31 cellular contexts compared by ENCODE assay signal in genomic region chr18:30192216-30192615, GRCh38.
DNase-seq lines count a peak whose midpoint lies in the region; ATAC-seq and TF ChIP-seq lines count a peak whose summit lies in the region.
"Had no signal": no experiment of that assay in that cellular context is flagged by ENCODE, and none has a peak within 500 bp of the region (broad histone marks: within the 10 kb centered on the region; RNA-seq: fewer than 3 reads in every experiment).

No MANE protein-coding gene starts in this region.

- DNase-seq in BE2C (no peak), iPS DF 6.9 (ENCODE audit: low read depth, low spot score) (peak; percentile 2), caudate nucleus (lab: John Stamatoyannopoulos, UW) (no peak), foreskin fibroblast (no peak), NCI-H1417 (lab: John Stamatoyannopoulos, UW) (no peak)
- DNase-seq: activated CD4-positive, alpha-beta T cell treated with anti-CD3 and anti-CD28 coated beads, Interleukin-2, amount 10 ng/mL, durations not matched to agents 24 days and 14 days; activated naive CD4-positive, alpha-beta T cell treated with anti-CD3 and anti-CD28 coated beads, Interleukin-2, amount 10 ng/mL, durations not matched to agents 7 days and 5 days; amygdala; Calu3; esophagus squamous epithelium; GF-D8; hypothalamus; IMR-90; kidney; MG63; mucosa of descending colon; NCI-H526; nephron progenitor cell; right cardiac atrium; SJCRH30; spleen; stimulated activated CD4-positive, alpha-beta T cell treated with anti-CD3 and anti-CD28 coated beads, Interleukin-4, amount 100 ng/mL, for 1 hour; stimulated activated naive CD4-positive, alpha-beta T cell; uterus had no signal

- no peaks in the 10 kb centered on the region for H3K4me1 ChIP-seq in BE2C
- H3K4me1 ChIP-seq in OCI-LY1 (ENCODE audit: insufficient read depth, low read length, severe bottlenecking): no peaks in the 10 kb centered on the region
- H3K4me1 ChIP-seq in iPS DF 6.9 (ENCODE audit: control insufficient read depth, insufficient read depth, low read length): no peaks in the 10 kb centered on the region
- H3K4me1 ChIP-seq: esophagus squamous epithelium, HAP-1, parathyroid adenoma, SJCRH30, spleen, uterus had no signal

- H3K79me2 ChIP-seq in OCI-LY1 (ENCODE audit: insufficient read depth, low read length): no peaks in the 10 kb centered on the region
- H3K79me2 ChIP-seq: parathyroid adenoma had no signal

- H3K27me3 ChIP-seq in BE2C (no peaks in the 10 kb centered on the region), OCI-LY1 (ENCODE audit: insufficient read depth, low read length) (no peaks in the 10 kb centered on the region), iPS DF 6.9 (ENCODE audit: control insufficient read depth, insufficient read depth, low read length) (no peaks in the 10 kb centered on the region)
- H3K27me3 ChIP-seq: esophagus squamous epithelium, MG63, SJCRH30, spleen, uterus had no signal

- H3K27ac Mint-ChIP-seq in stimulated activated memory B cell treated with anti-CD40 and anti-IgM and Interleukin-4, amounts not matched to agents 10 μg/mL and 1 μg/mL and 100 μg/mL, for 72 hours: no peak overlapping the region
- H3K27ac Mint-ChIP-seq: activated CD4-positive, alpha-beta T cell treated with anti-CD3 and anti-CD28 coated beads, Interleukin-2, amount 10 ng/mL, durations not matched to agents 24 days and 14 days; activated naive CD4-positive, alpha-beta T cell treated with anti-CD3 and anti-CD28 coated beads, Interleukin-2, amount 10 ng/mL, durations not matched to agents 7 days and 5 days; nephron progenitor cell had no signal

- H3K4me1 Mint-ChIP-seq in stimulated activated memory B cell treated with anti-CD40 and anti-IgM and Interleukin-4, amounts not matched to agents 10 μg/mL and 1 μg/mL and 100 μg/mL, for 72 hours: no peaks in the 10 kb centered on the region
- H3K4me1 Mint-ChIP-seq: activated CD4-positive, alpha-beta T cell treated with anti-CD3 and anti-CD28 coated beads, Interleukin-2, amount 10 ng/mL, durations not matched to agents 24 days and 14 days; activated naive CD4-positive, alpha-beta T cell treated with anti-CD3 and anti-CD28 coated beads, Interleukin-2, amount 10 ng/mL, durations not matched to agents 7 days and 5 days; CD14-positive monocyte; nephron progenitor cell had no signal

- H3K27me3 Mint-ChIP-seq in stimulated activated memory B cell treated with anti-CD40 and anti-IgM and Interleukin-4, amounts not matched to agents 10 μg/mL and 1 μg/mL and 100 μg/mL, for 72 hours: no peaks in the 10 kb centered on the region
- H3K27me3 Mint-ChIP-seq: activated CD4-positive, alpha-beta T cell treated with anti-CD3 and anti-CD28 coated beads, Interleukin-2, amount 10 ng/mL, durations not matched to agents 24 days and 14 days; activated naive CD4-positive, alpha-beta T cell treated with anti-CD3 and anti-CD28 coated beads, Interleukin-2, amount 10 ng/mL, durations not matched to agents 7 days and 5 days had no signal

- H4K20me1 ChIP-seq in OCI-LY1 (ENCODE audit: insufficient read depth, low read length): no peaks in the 10 kb centered on the region

- H3K9me3 ChIP-seq in BE2C (no peaks in the 10 kb centered on the region), OCI-LY1 (ENCODE audit: low read length) (no peaks in the 10 kb centered on the region), iPS DF 6.9 (ENCODE audit: control insufficient read depth, insufficient read depth, low read length) (no peaks in the 10 kb centered on the region)
- H3K9me3 ChIP-seq: HAP-1, SJCRH30, uterus had no signal

- no peak overlapping the region for H3K4me3 Mint-ChIP-seq in stimulated activated memory B cell treated with anti-CD40 and anti-IgM and Interleukin-4, amounts not matched to agents 10 μg/mL and 1 μg/mL and 100 μg/mL, for 72 hours
- H3K4me3 Mint-ChIP-seq: activated CD4-positive, alpha-beta T cell treated with anti-CD3 and anti-CD28 coated beads, Interleukin-2, amount 10 ng/mL, durations not matched to agents 24 days and 14 days; activated naive CD4-positive, alpha-beta T cell treated with anti-CD3 and anti-CD28 coated beads, Interleukin-2, amount 10 ng/mL, durations not matched to agents 7 days and 5 days; CD14-positive monocyte; nephron progenitor cell had no signal

- H3F3A ChIP-seq in OCI-LY1 (ENCODE audit: insufficient read depth, low read length): no peaks in the 10 kb centered on the region

- no peak overlapping the region for H3K9ac ChIP-seq in OCI-LY1 (ENCODE audit: low read length)
- H3K9ac ChIP-seq: parathyroid adenoma had no signal

- ATAC-seq in stimulated activated memory B cell treated with anti-CD40 and anti-IgM and Interleukin-4, amounts not matched to agents 10 μg/mL and 1 μg/mL and 100 μg/mL, for 72 hours: no peak
- ATAC-seq: mucosa of descending colon, right cardiac atrium had no signal

- no CpG with 5 or more reads among the region's 3 CpGs for WGBS in iPS DF 6.9 (ENCODE audit: insufficient coverage, insufficient read length)

- H3K27ac ChIP-seq in OCI-LY1 (ENCODE audit: low read depth, low read length, poor library complexity, severe bottlenecking) (no peak overlapping the region), iPS DF 6.9 (ENCODE audit: low read length) (no peak overlapping the region), caudate nucleus (ENCODE audit: low read depth, low read length) (no peak overlapping the region)
- H3K27ac ChIP-seq: coronary artery, esophagus squamous epithelium, parathyroid adenoma, SJCRH30, spleen, uterus had no signal

- no peak overlapping the region for H3K4me2 ChIP-seq in OCI-LY1 (ENCODE audit: low read length)

- TF ChIP-seq CTCF in BE2C (IDR thresholded peaks at IDR 0.05; ENCODE audit: low read depth, low read length) (peak; percentile 22; the same call in 1 of the 2 replicates), GM12873 (IDR thresholded peaks at IDR 0.05; ENCODE audit: insufficient read depth, low read depth, low read length, missing control alignments) (peak; percentile 32), OCI-LY1 (IDR thresholded peaks at IDR 0.05; ENCODE audit: low read length) (peak; percentile 30; the same call in 1 of the 2 replicates), foreskin fibroblast (IDR thresholded peaks at IDR 0.05; ENCODE audit: low read depth, low read length) (no peak)

- H3K36me3 Mint-ChIP-seq in stimulated activated memory B cell treated with anti-CD40 and anti-IgM and Interleukin-4, amounts not matched to agents 10 μg/mL and 1 μg/mL and 100 μg/mL, for 72 hours: no peaks in the 10 kb centered on the region
- H3K36me3 Mint-ChIP-seq: activated naive CD4-positive, alpha-beta T cell treated with anti-CD3 and anti-CD28 coated beads, Interleukin-2, amount 10 ng/mL, durations not matched to agents 7 days and 5 days; CD14-positive monocyte had no signal

- peaks cover 16% of the 10 kb centered on the region for H3K9me3 Mint-ChIP-seq in stimulated activated memory B cell treated with anti-CD40 and anti-IgM and Interleukin-4, amounts not matched to agents 10 μg/mL and 1 μg/mL and 100 μg/mL, for 72 hours

- no peaks in the 10 kb centered on the region for H3K9me2 ChIP-seq in OCI-LY1 (ENCODE audit: low read depth, low read length)

- H3K36me3 ChIP-seq in BE2C: no peaks in the 10 kb centered on the region
- no peaks in the 10 kb centered on the region for H3K36me3 ChIP-seq in OCI-LY1 (ENCODE audit: insufficient read depth, low read length)
- no peaks in the 10 kb centered on the region for H3K36me3 ChIP-seq in iPS DF 6.9 (ENCODE audit: control insufficient read depth, insufficient read depth, low read length)
- H3K36me3 ChIP-seq: esophagus squamous epithelium, HAP-1, MG63, SJCRH30, spleen, uterus had no signal

- H3K4me3 ChIP-seq in BE2C (ENCODE audit: low read depth, low read length) (no peak overlapping the region), OCI-LY1 (ENCODE audit: low read depth, low read length, poor library complexity, severe bottlenecking) (no peak overlapping the region), iPS DF 6.9 (ENCODE audit: low read length) (no peak overlapping the region), foreskin fibroblast (ENCODE audit: low read depth in 1 of 2, low read length in 2 of 2) (no peak overlapping the region)
- H3K4me3 ChIP-seq: coronary artery, esophagus squamous epithelium, HAP-1, MG63, mucosa of descending colon, SJCRH30, spleen, uterus had no signal

- no peak overlapping the region for H2AFZ ChIP-seq in OCI-LY1 (ENCODE audit: low read length)
- H2AFZ ChIP-seq: parathyroid adenoma had no signal
